ENCODE assay signal across 29 cellular contexts in genomic region chr13:105863300-105863699, GRCh38.
"Had no signal": no experiment of that assay in that cellular context is flagged by ENCODE, and none has a peak within 500 bp of the region (broad histone marks: within the 10 kb centered on the region; RNA-seq: fewer than 3 reads in every experiment).

No MANE protein-coding gene starts in this region.

- H3K27me3 Mint-ChIP-seq: dendritic cell treated with granulocyte-macrophage colony-stimulating factor and Interleukin-4, amounts not matched to agents 40 ng/mL and 50 ng/mL, for 4 days; effector memory CD8-positive, alpha-beta T cell had no signal

- H3K4me2 ChIP-seq: hepatocyte had no signal

- H3K4me3 ChIP-seq: colonic mucosa, coronary artery, dorsolateral prefrontal cortex, esophagus muscularis mucosa, esophagus squamous epithelium, gastrocnemius medialis, gastroesophageal sphincter, heart left ventricle, heart right ventricle, hepatocyte had no signal

- H3K27ac ChIP-seq: colonic mucosa, coronary artery, dorsolateral prefrontal cortex, epithelial cell of prostate, esophagus muscularis mucosa, esophagus squamous epithelium, foreskin keratinocyte, gastrocnemius medialis, gastroesophageal sphincter, heart left ventricle, heart right ventricle, hepatocyte had no signal

- DNase-seq: colonic mucosa; cortex of kidney; dermis blood vessel endothelial cell; dorsolateral prefrontal cortex; effector CD4-positive, alpha-beta T cell; effector CD8-positive, alpha-beta T cell; effector memory CD4-positive, alpha-beta T cell; effector memory CD8-positive, alpha-beta T cell; endodermal cell; erythroblast; esophagus squamous epithelium; foreskin fibroblast; foreskin keratinocyte; foreskin melanocyte; gastrocnemius medialis; glutamatergic neuron; head of caudate nucleus; heart left ventricle; heart right ventricle had no signal

- H3K4me1 Mint-ChIP-seq: endodermal cell had no signal

- ATAC-seq: effector memory CD8-positive, alpha-beta T cell; esophagus mucosa; foreskin keratinocyte; gastrocnemius medialis; gastroesophageal sphincter; heart left ventricle; heart right ventricle had no signal

- H3K27me3 ChIP-seq: colonic mucosa, dorsolateral prefrontal cortex, esophagus muscularis mucosa, esophagus squamous epithelium, foreskin keratinocyte, gastrocnemius medialis, gastroesophageal sphincter, heart left ventricle, heart right ventricle, hepatocyte had no signal

- H3K9me3 ChIP-seq: colonic mucosa, esophagus muscularis mucosa, esophagus squamous epithelium, gastrocnemius medialis, gastroesophageal sphincter had no signal

- H3K36me3 ChIP-seq: colonic mucosa, esophagus muscularis mucosa, esophagus squamous epithelium, gastrocnemius medialis, gastroesophageal sphincter, heart left ventricle, heart right ventricle had no signal

- H2AFZ ChIP-seq: hepatocyte had no signal

- H3K79me2 ChIP-seq: hepatocyte had no signal

- H3K4me3 Mint-ChIP-seq: dendritic cell treated with granulocyte-macrophage colony-stimulating factor and Interleukin-4, amounts not matched to agents 40 ng/mL and 50 ng/mL, for 4 days; effector memory CD8-positive, alpha-beta T cell; endodermal cell had no signal

- H3K27ac Mint-ChIP-seq: dendritic cell treated with granulocyte-macrophage colony-stimulating factor and Interleukin-4, amounts not matched to agents 40 ng/mL and 50 ng/mL, for 4 days; effector memory CD8-positive, alpha-beta T cell; endodermal cell had no signal

- FAIRE-seq: endometrium, endothelial cell of umbilical vein, frontal cortex had no signal
